ENCODE assay signal across 8 cellular contexts in genomic region chr15:70763120-70763949, GRCh38. TPM values are rescaled to one million over a fixed set of nuclear protein-coding genes. Genes with fewer than 3 reads are reported as not detected.
DNase-seq lines count a peak whose midpoint lies in the region; ATAC-seq lines count a peak whose summit lies in the region.

A gene with protein sequence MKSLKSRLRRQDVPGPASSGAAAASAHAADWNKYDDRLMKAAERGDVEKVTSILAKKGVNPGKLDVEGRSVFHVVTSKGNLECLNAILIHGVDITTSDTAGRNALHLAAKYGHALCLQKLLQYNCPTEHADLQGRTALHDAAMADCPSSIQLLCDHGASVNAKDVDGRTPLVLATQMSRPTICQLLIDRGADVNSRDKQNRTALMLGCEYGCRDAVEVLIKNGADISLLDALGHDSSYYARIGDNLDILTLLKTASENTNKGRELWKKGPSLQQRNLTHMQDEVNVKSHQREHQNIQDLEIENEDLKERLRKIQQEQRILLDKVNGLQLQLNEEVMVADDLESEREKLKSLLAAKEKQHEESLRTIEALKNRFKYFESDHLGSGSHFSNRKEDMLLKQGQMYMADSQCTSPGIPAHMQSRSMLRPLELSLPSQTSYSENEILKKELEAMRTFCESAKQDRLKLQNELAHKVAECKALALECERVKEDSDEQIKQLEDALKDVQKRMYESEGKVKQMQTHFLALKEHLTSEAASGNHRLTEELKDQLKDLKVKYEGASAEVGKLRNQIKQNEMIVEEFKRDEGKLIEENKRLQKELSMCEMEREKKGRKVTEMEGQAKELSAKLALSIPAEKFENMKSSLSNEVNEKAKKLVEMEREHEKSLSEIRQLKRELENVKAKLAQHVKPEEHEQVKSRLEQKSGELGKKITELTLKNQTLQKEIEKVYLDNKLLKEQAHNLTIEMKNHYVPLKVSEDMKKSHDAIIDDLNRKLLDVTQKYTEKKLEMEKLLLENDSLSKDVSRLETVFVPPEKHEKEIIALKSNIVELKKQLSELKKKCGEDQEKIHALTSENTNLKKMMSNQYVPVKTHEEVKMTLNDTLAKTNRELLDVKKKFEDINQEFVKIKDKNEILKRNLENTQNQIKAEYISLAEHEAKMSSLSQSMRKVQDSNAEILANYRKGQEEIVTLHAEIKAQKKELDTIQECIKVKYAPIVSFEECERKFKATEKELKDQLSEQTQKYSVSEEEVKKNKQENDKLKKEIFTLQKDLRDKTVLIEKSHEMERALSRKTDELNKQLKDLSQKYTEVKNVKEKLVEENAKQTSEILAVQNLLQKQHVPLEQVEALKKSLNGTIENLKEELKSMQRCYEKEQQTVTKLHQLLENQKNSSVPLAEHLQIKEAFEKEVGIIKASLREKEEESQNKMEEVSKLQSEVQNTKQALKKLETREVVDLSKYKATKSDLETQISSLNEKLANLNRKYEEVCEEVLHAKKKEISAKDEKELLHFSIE (N-terminal part only) (minus strand): TSS chr15:70763558. CDS start chr15:70763407, 151 bp downstream.

- no peaks in the 10 kb centered on the region for H3K36me3 ChIP-seq in BLaER1 treated with 17β-estradiol and CSF1 and Interleukin-3, amounts not matched to agents 10 nM and 100 nM
- H3K36me3 ChIP-seq in mesodermal cell (ENCODE audit: control insufficient read depth, insufficient read depth, low read length) = no peaks in the 10 kb centered on the region

- H3K9me3 ChIP-seq in BLaER1 treated with 17β-estradiol and CSF1 and Interleukin-3, amounts not matched to agents 10 nM and 100 nM (replicated peaks in 1 of 11) = peaks cover 0 to 13% (median 6%) of the 10 kb centered on the region in 11 experiments; a peak in 6 of 22 replicates
- no peaks in the 10 kb centered on the region for H3K9me3 ChIP-seq in mesodermal cell (ENCODE audit: control insufficient read depth, low read length)

- peaks cover 5 to 22% (median 18%) of the 10 kb centered on the region in 11 experiments; a peak in 20 of 22 replicates for H3K27me3 ChIP-seq in BLaER1 treated with 17β-estradiol and CSF1 and Interleukin-3, amounts not matched to agents 10 nM and 100 nM

- H3K9ac ChIP-seq in BLaER1 treated with 17β-estradiol and CSF1 and Interleukin-3, amounts not matched to agents 10 nM and 100 nM = peak within 1 kb of the TSS; percentile 46 to 73 (median 63)

- ATAC-seq in GM19455 (IDR thresholded peaks at IDR 0.05; ENCODE audit: unreplicated experiment) = peak; percentile 94

- peak within 1 kb of the TSS in 2 of 11 experiments; percentile 34 to 41; a peak in 2 of 22 replicates for H3K27ac ChIP-seq in BLaER1 treated with 17β-estradiol and CSF1 and Interleukin-3, amounts not matched to agents 10 nM and 100 nM
- H3K27ac ChIP-seq in mesodermal cell (ENCODE audit: low read depth, low read length, severe bottlenecking) = peak within 1 kb of the TSS; percentile 84

- peak within 1 kb of the TSS; percentile 61 to 78 (median 70) for H3K4me3 ChIP-seq in BLaER1 treated with 17β-estradiol and CSF1 and Interleukin-3, amounts not matched to agents 10 nM and 100 nM
- peak within 1 kb of the TSS; percentile 90 for H3K4me3 ChIP-seq in mesodermal cell (ENCODE audit: extremely low read depth, insufficient read depth, low read length, poor library complexity, severe bottlenecking)

- peak within 1 kb of the TSS; percentile 71 to 91 (median 84) for H3K4me2 ChIP-seq in BLaER1 treated with 17β-estradiol and CSF1 and Interleukin-3, amounts not matched to agents 10 nM and 100 nM

- H3K4me1 ChIP-seq in BLaER1 treated with 17β-estradiol and CSF1 and Interleukin-3, amounts not matched to agents 10 nM and 100 nM = peaks cover 0 to 13% (median 2%) of the 10 kb centered on the region in 10 experiments; a peak in 7 of 20 replicates
- peaks cover 46% of the 10 kb centered on the region for H3K4me1 ChIP-seq in mesodermal cell (ENCODE audit: control insufficient read depth, insufficient read depth, low read length, poor library complexity, severe bottlenecking)

- no peaks in the 10 kb centered on the region for H4K20me1 ChIP-seq in BLaER1 treated with 17β-estradiol and CSF1 and Interleukin-3, amounts not matched to agents 10 nM and 100 nM

- 0 to 1% methylated on average over 42 to 54 of the region's 79 CpGs for WGBS in mesodermal cell (ENCODE audit: insufficient coverage in 2 of 2), 2 experiments

- peak; percentile 99 for DNase-seq in HS-27A (ENCODE audit: low read depth)
- peak; percentile 77 for DNase-seq in NOMO-1 treated with DMSO at 0.1 percent for 48 hours (lab: John Stamatoyannopoulos, UW; ENCODE audit: unreplicated experiment)
- peak; percentile 76 for DNase-seq in activated T-cell treated with anti-CD3 and anti-CD28 coated beads for 48 hours (ENCODE audit: low read depth)
- DNase-seq in epidermal melanocyte (ENCODE audit: insufficient read length, low spot score) = peak; percentile 77
- peak; percentile 45 for DNase-seq in stimulated activated CD8-positive, alpha-beta memory T cell treated with anti-CD3 and anti-CD28 coated beads, Interleukin-12 subunit alpha, Interleukin-12 subunit beta, amount 100 ng/mL, for 4 hours (ENCODE audit: low read depth)

RNA-seq across cellular contexts. Expression of the gene that starts here (rescaled TPM):
- 83.3 TPM for polyA plus RNA-seq in mesodermal cell (2013, experiment 1 of 2)
- polyA plus RNA-seq in mesodermal cell (2013, experiment 2 of 2) = 102 TPM

Comparison
In these comparisons a context has a peak if more than half of its experiments do, and no peak if none do; other contexts are left out.
1. DNase-seq: peak in every context shown above with its lines; median percentile 99 in HS-27A; 77 in NOMO-1 treated with DMSO at 0.1 percent for 48 hours; 77 in epidermal melanocyte; 76 in activated T-cell treated with anti-CD3 and anti-CD28 coated beads for 48 hours; 45 in stimulated activated CD8-positive, alpha-beta memory T cell treated with anti-CD3 and anti-CD28 coated beads, Interleukin-12 subunit alpha, Interleukin-12 subunit beta, amount 100 ng/mL, for 4 hours.